24 cellular contexts compared by ENCODE assay signal in the genomic region with DNA sequence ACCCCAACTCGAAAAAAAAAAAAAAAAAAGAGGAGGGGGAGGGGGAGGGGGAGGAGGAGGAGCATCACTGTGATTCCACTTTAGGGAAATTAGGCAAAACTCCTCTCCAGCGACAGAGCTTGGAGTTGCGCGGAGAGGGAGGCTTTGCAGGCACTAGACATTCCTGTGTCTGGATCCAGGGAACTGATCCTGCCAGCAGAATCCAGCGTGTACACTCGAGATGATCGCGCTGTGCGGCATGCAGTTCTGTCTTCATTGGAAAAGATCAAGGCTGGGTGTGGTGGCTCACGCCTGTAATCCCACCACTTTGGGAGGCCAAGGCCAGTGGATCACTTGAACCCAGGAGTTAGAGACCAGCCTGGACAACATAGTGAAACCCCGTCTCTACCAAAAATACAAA.
"Had no signal": no experiment of that assay in that cellular context is flagged by ENCODE, and none has a peak within 500 bp of the region (broad histone marks: within the 10 kb centered on the region; RNA-seq: fewer than 3 reads in every experiment).

No MANE protein-coding gene starts in this region.

- H3K27ac Mint-ChIP-seq: activated CD4-positive, alpha-beta T cell treated with anti-CD3 and anti-CD28 coated beads, Interleukin-2, amount 10 ng/mL, durations not matched to agents 7 days and 5 days; activated CD8-positive, alpha-beta T cell treated with anti-CD3 and anti-CD28 coated beads, Interleukin-2, amount 10 ng/mL, durations not matched to agents 7 days and 5 days; activated naive CD8-positive, alpha-beta T cell treated with anti-CD3 and anti-CD28 coated beads, Interleukin-2, amount 50 U/mL, for 24 hours; activated T-helper 1 cell treated with anti-CD3 and anti-CD28 coated beads, Interleukin-12 subunit alpha, Interleukin-12 subunit beta, Interleukin-2, Interleukin-4 antibody, amounts not matched to agents 30 ng/mL and 10 ng/mL and 1 ng/mL, durations not matched to agents 14 hours and 24 hours and 36 hours; dendritic cell treated with granulocyte-macrophage colony-stimulating factor and Interleukin-4, amounts not matched to agents 40 ng/mL and 50 ng/mL, for 4 days; natural killer cell; stimulated activated naive CD8-positive, alpha-beta T cell treated with anti-CD3 and anti-CD28 coated beads, Interleukin-15, amount 100 ng/mL, for 72 hours had no signal

- H3K4me3 ChIP-seq: left ventricle myocardium inferior, pancreas, skin epidermis, suprapubic skin had no signal

- H3K9me3 ChIP-seq: left ventricle myocardium inferior, pancreas, suprapubic skin had no signal

- H3K36me3 ChIP-seq: left ventricle myocardium inferior, pancreas, suprapubic skin, WERI-Rb-1 had no signal

- ATAC-seq: activated CD8-positive, alpha-beta T cell treated with anti-CD3 and anti-CD28 coated beads, Interleukin-2, amount 10 ng/mL, durations not matched to agents 7 days and 5 days; activated naive CD8-positive, alpha-beta T cell treated with anti-CD3 and anti-CD28 coated beads, Interleukin-2, amount 50 U/mL, for 24 hours; natural killer cell; pancreas; right cardiac atrium; stimulated activated naive CD8-positive, alpha-beta T cell treated with anti-CD3 and anti-CD28 coated beads, Interleukin-15, amount 100 ng/mL, for 72 hours had no signal

- H3K27ac ChIP-seq: pancreas, WERI-Rb-1 had no signal

- DNase-seq: activated CD4-positive, alpha-beta T cell treated with anti-CD3 and anti-CD28 coated beads, Interleukin-2, amount 10 ng/mL, durations not matched to agents 7 days and 5 days; activated CD4-positive, CD25-positive, alpha-beta regulatory T cell treated with anti-CD3 and anti-CD28 coated beads, Interleukin-2, amount 50 U/mL, for 72 hours; activated CD8-positive, alpha-beta T cell treated with anti-CD3 and anti-CD28 coated beads, Interleukin-2, amount 10 ng/mL, durations not matched to agents 7 days and 5 days; activated gamma-delta T cell; activated naive CD4-positive, alpha-beta T cell treated with anti-CD3 and anti-CD28 coated beads, Interleukin-2, amount 50 U/mL, for 16 hours; activated naive CD8-positive, alpha-beta T cell treated with anti-CD3 and anti-CD28 coated beads, Interleukin-2, amount 50 U/mL, for 24 hours; anterior cingulate cortex; effector CD4-positive, alpha-beta T cell; erythroblast; left ventricle myocardium inferior; natural killer cell; pancreas; stimulated activated CD4-positive, alpha-beta T cell treated with anti-CD3 and anti-CD28 coated beads, Interleukin-1b, Interleukin-23, amount 100 ng/mL, for 48 hours; stimulated activated naive CD8-positive, alpha-beta T cell treated with anti-CD3 and anti-CD28 coated beads, Interleukin-15, amount 100 ng/mL, for 72 hours; T-helper 1 cell; trophoblast cell; WERI-Rb-1 had no signal

- H3K9me3 Mint-ChIP-seq: activated CD4-positive, alpha-beta T cell treated with anti-CD3 and anti-CD28 coated beads, Interleukin-2, amount 10 ng/mL, durations not matched to agents 7 days and 5 days; activated naive CD8-positive, alpha-beta T cell treated with anti-CD3 and anti-CD28 coated beads, Interleukin-2, amount 50 U/mL, for 24 hours; activated T-helper 1 cell treated with anti-CD3 and anti-CD28 coated beads, Interleukin-12 subunit alpha, Interleukin-12 subunit beta, Interleukin-2, Interleukin-4 antibody, amounts not matched to agents 30 ng/mL and 10 ng/mL and 1 ng/mL, durations not matched to agents 14 hours and 24 hours and 36 hours; dendritic cell treated with granulocyte-macrophage colony-stimulating factor and Interleukin-4, amounts not matched to agents 40 ng/mL and 50 ng/mL, for 4 days; natural killer cell; stimulated activated naive CD8-positive, alpha-beta T cell treated with anti-CD3 and anti-CD28 coated beads, Interleukin-15, amount 100 ng/mL, for 72 hours had no signal

- H3K36me3 Mint-ChIP-seq: brain, natural killer cell had no signal

- H3K4me3 Mint-ChIP-seq: activated CD4-positive, alpha-beta T cell treated with anti-CD3 and anti-CD28 coated beads, Interleukin-2, amount 10 ng/mL, durations not matched to agents 7 days and 5 days; activated CD8-positive, alpha-beta T cell treated with anti-CD3 and anti-CD28 coated beads, Interleukin-2, amount 10 ng/mL, durations not matched to agents 7 days and 5 days; activated naive CD8-positive, alpha-beta T cell treated with anti-CD3 and anti-CD28 coated beads, Interleukin-2, amount 50 U/mL, for 24 hours; activated T-helper 1 cell treated with anti-CD3 and anti-CD28 coated beads, Interleukin-12 subunit alpha, Interleukin-12 subunit beta, Interleukin-2, Interleukin-4 antibody, amounts not matched to agents 30 ng/mL and 10 ng/mL and 1 ng/mL, durations not matched to agents 14 hours and 24 hours and 36 hours; brain; dendritic cell treated with granulocyte-macrophage colony-stimulating factor and Interleukin-4, amounts not matched to agents 40 ng/mL and 50 ng/mL, for 4 days; natural killer cell; stimulated activated naive CD8-positive, alpha-beta T cell treated with anti-CD3 and anti-CD28 coated beads, Interleukin-15, amount 100 ng/mL, for 72 hours had no signal

- FAIRE-seq: pancreas, TTC549 had no signal

- H3K27me3 ChIP-seq: pancreas, suprapubic skin had no signal

- H3K4me1 Mint-ChIP-seq: activated naive CD8-positive, alpha-beta T cell treated with anti-CD3 and anti-CD28 coated beads, Interleukin-2, amount 50 U/mL, for 24 hours; natural killer cell; stimulated activated naive CD8-positive, alpha-beta T cell treated with anti-CD3 and anti-CD28 coated beads, Interleukin-15, amount 100 ng/mL, for 72 hours had no signal

- H3K27me3 Mint-ChIP-seq: stimulated activated naive CD8-positive, alpha-beta T cell treated with anti-CD3 and anti-CD28 coated beads, Interleukin-15, amount 100 ng/mL, for 72 hours had no signal
